In genomic region chr11:62556872-62557631, GRCh38 we compare ENCODE assay signal across 1 cellular context.
TF ChIP-seq lines count a peak whose summit lies in the region.

No MANE protein-coding gene starts in this region.

TF ChIP-seq in GM23338, 12 proteins besides CTCF, POLR2A, EP300 and RAD21 (continued from another document):
- TF ChIP-seq ZNF462 (CRISPR knock-in tag; IDR thresholded peaks at IDR 0.05) = no peak
- no peak for TF ChIP-seq EZH2 (IDR thresholded peaks at IDR 0.05; ENCODE audit: low read depth, unreplicated experiment)
TF ChIP-seq in GM23338: peak in this region for 0.
